9 cellular contexts compared by ENCODE assay signal in the genomic region with DNA sequence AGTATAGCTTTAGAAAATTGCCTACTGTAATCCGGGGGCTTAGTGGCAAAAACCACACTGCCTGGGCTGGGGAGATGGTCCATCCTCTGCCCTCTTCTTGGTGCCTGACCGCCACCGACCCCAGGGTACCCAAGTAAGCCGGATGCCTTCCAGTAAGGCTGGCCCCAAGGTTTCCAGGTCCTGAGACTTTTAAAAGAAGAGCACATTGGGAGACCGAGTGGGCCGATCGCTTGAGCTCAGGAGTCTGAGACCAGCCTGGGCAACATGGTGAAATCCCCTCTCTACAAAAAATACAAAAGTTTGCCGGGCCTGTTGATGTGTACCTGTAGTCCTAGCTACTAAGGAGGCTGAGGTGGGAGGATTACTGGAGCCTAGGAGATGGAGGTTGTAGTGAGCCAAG.
"Had no signal": no experiment of that assay in that cellular context is flagged by ENCODE, and none has a peak within 500 bp of the region (broad histone marks: within the 10 kb centered on the region; RNA-seq: fewer than 3 reads in every experiment).

No MANE protein-coding gene starts in this region.

- H3K27ac Mint-ChIP-seq: GM23338, H9, HFFc6 had no signal

- H3K4me3 Mint-ChIP-seq: GM23338, H9, HFFc6 had no signal

- DNase-seq: GM23248, GOT3, H7, H9, HCEC 1CT, HFFc6 had no signal

- H3K4me1 ChIP-seq: HAP-1 had no signal

- H3K4me3 ChIP-seq: GM23248, GM23338, HAP-1 had no signal

- ATAC-seq: GM23338, HCT116 had no signal

- H3K36me3 ChIP-seq: HAP-1 had no signal

- H3K9me3 ChIP-seq: HAP-1 had no signal

- H3K27ac ChIP-seq: GM23248 had no signal
